11 cellular contexts compared by ENCODE assay signal in genomic region chr1:148769495-148769894, GRCh38. TPM values are rescaled to one million over a fixed set of nuclear protein-coding genes. Genes with fewer than 3 reads are reported as not detected.
DNase-seq lines count a peak whose midpoint lies in the region; ATAC-seq, FAIRE-seq and TF ChIP-seq lines count a peak whose summit lies in the region.
"Not testable (repeated sequence)": the region's sequence is repeated elsewhere in the genome, so short reads cannot be mapped to it uniquely, and the experiment has no call there.
"Had no signal": no experiment of that assay in that cellular context is flagged by ENCODE, and none has a peak within 500 bp of the region (broad histone marks: within the 10 kb centered on the region; RNA-seq: fewer than 3 reads in every experiment).

No MANE protein-coding gene starts in this region.

- not testable (repeated sequence) for H3K27ac ChIP-seq in astrocyte (ENCODE audit: low read depth, low read length); keratinocyte (ENCODE audit: control insufficient read depth, insufficient read depth, low read length); left lung; right lobe of liver; upper lobe of right lung

- H3K9ac ChIP-seq in astrocyte (ENCODE audit: low read length); keratinocyte (ENCODE audit: control insufficient read depth, extremely low read depth, insufficient read depth, low read length): not testable (repeated sequence)

- not testable (repeated sequence) for H3K27ac Mint-ChIP-seq in astrocyte (ENCODE audit: unreplicated experiment)

- H3K27me3 ChIP-seq in astrocyte (ENCODE audit: insufficient read depth, low read length); keratinocyte (ENCODE audit: control insufficient read depth, extremely low read depth, insufficient read depth, low read length); left lung; right lobe of liver; upper lobe of right lung: not testable (repeated sequence)

- not testable (repeated sequence) for H3K4me3 ChIP-seq in astrocyte (ENCODE audit: insufficient read depth, low read depth, low read length); keratinocyte (ENCODE audit: control insufficient read depth in 2 of 3, extremely low read depth in 1 of 3, insufficient read depth in 2 of 3, low read depth in 1 of 3, low read length in 3 of 3); left lung; right lobe of liver; upper lobe of right lung

- not testable (repeated sequence) for H3K9me3 Mint-ChIP-seq in astrocyte (ENCODE audit: unreplicated experiment)

- ATAC-seq in SK-N-SH treated with all-trans-retinoic acid at 6 μM for 48 hours (peak; percentile 37; the same call in 2 of the 3 replicates), left lung (peak; percentile 20), right lobe of liver (peak in 3 of 4 donors; percentile 11 to 37 (median 14)), upper lobe of right lung (peak; percentile 59)

- H3K4me3 Mint-ChIP-seq in astrocyte (ENCODE audit: unreplicated experiment) = not testable (repeated sequence)

- DNase-seq in H54 (ENCODE audit: insufficient read length, low spot score); astrocyte (ENCODE audit: low read depth); keratinocyte (ENCODE audit: low read depth, low spot score); left lung; right lobe of liver; upper lobe of right lung: not testable (repeated sequence)

- not testable (repeated sequence) for H3K27me3 Mint-ChIP-seq in astrocyte (ENCODE audit: low read depth, unreplicated experiment)

- not testable (repeated sequence) for H3K36me3 Mint-ChIP-seq in astrocyte (ENCODE audit: low read depth, unreplicated experiment)

- FAIRE-seq in H54 (lab: Jason Lieb, UNC) (peak; percentile 86), astrocyte (lab: Jason Lieb, UNC) (peak; percentile 29), keratinocyte (lab: Jason Lieb, UNC) (peak; percentile 23)

- H3K4me1 Mint-ChIP-seq in astrocyte (ENCODE audit: low read depth, unreplicated experiment) = not testable (repeated sequence)

- not testable (repeated sequence) for H3K9me1 ChIP-seq in keratinocyte (ENCODE audit: control insufficient read depth, extremely low read depth, insufficient read depth, low read length)

- dilution Hi-C loops in keratinocyte (cut with MboI; ENCODE audit: extremely low pct_ligation_motif_present, low sequenced_read_pairs) = not testable (repeated sequence)

- H2AFZ ChIP-seq in astrocyte (ENCODE audit: low read depth, low read length); keratinocyte (ENCODE audit: control insufficient read depth, low read length): not testable (repeated sequence)

- H3K9me3 ChIP-seq in astrocyte (ENCODE audit: insufficient read depth, low read depth, low read length); keratinocyte (ENCODE audit: control insufficient read depth, low read depth, low read length); left lung; right lobe of liver; upper lobe of right lung: not testable (repeated sequence)

- H3K36me3 ChIP-seq in astrocyte (ENCODE audit: insufficient read depth, low read length); keratinocyte (ENCODE audit: control insufficient read depth in 2 of 2, extremely low read depth in 1 of 2, insufficient read depth in 2 of 2, low read length in 2 of 2); left lung; right lobe of liver; upper lobe of right lung: not testable (repeated sequence)

- not testable (repeated sequence) for TF ChIP-seq CTCF in astrocyte (IDR thresholded peaks at IDR 0.05; ENCODE audit: insufficient read depth, low read depth, low read length); keratinocyte (optimal IDR thresholded peaks at IDR 0.05 in 1 of 3, IDR thresholded peaks at IDR 0.05 in 1 of 3, conservative IDR thresholded peaks at IDR 0.05 in 1 of 3; ENCODE audit: extremely low read depth in 1 of 3, insufficient read depth in 2 of 3, low read length in 3 of 3); left lung (IDR thresholded peaks at IDR 0.05); right lobe of liver (IDR thresholded peaks at IDR 0.05); upper lobe of right lung (IDR thresholded peaks at IDR 0.05)

- intact Hi-C loops in left lung (cut with DNase I); right lobe of liver (cut with DNase I); upper lobe of right lung (cut with DNase I): not testable (repeated sequence)

- not testable (repeated sequence) for H3K4me1 ChIP-seq in astrocyte (ENCODE audit: insufficient read depth, low read length); keratinocyte (ENCODE audit: control insufficient read depth, extremely low read depth, insufficient read depth, low read length); left lung; right lobe of liver; upper lobe of right lung

- not testable (repeated sequence) for H4K20me1 ChIP-seq in astrocyte (ENCODE audit: insufficient read depth, low read length); keratinocyte (ENCODE audit: control insufficient read depth, extremely low read depth, insufficient read depth, low read length)

- H3K4me2 ChIP-seq in astrocyte (ENCODE audit: low read length); keratinocyte (ENCODE audit: control insufficient read depth, extremely low read depth, insufficient read depth, low read depth, low read length): not testable (repeated sequence)

- TF ChIP-seq POLR2A in H54 (IDR thresholded peaks at IDR 0.05; ENCODE audit: low read depth, low read length); right lobe of liver (IDR thresholded peaks at IDR 0.05): not testable (repeated sequence)

- WGBS in right lobe of liver (ENCODE audit: insufficient coverage, low coverage, low lambda C conversion rate, missing lambda C conversion rate) = no CpG with 5 or more reads among the region's 3 CpGs

- H3K79me2 ChIP-seq in astrocyte (ENCODE audit: insufficient read depth, low read length); keratinocyte (ENCODE audit: control insufficient read depth, insufficient read depth, low read length): not testable (repeated sequence)

RNA-seq across cellular contexts. Expression of gene NUDT4B, which starts 20.9 kb away (rescaled TPM):
- total RNA-seq in astrocyte (0.79 and 1.2 TPM in 2 replicates), left lung (1 to 10 TPM in 1 of 2 donors, under 1 TPM in 1; 0.90 to 2.5 TPM), right lobe of liver (10 to 100 TPM in 1 of 6 experiments, 1 to 10 TPM in 4, under 1 TPM in 1; 0.42 to 17.6 (median 2.5) TPM), upper lobe of right lung (1.8 TPM)
- 8.7 to 20.7 TPM (median 12.0 TPM) in 3 replicates for polyA plus RNA-seq in keratinocyte
- polyA plus RNA-seq in keratinocyte (2011; ENCODE audit: low read depth) = not detected
- polyA plus RNA-seq in keratinocyte (2011; cell fraction: cytosol; rRNA removed) = 12.7 and 14.1 TPM in 2 replicates
- 7.3 and 7.8 TPM in 2 replicates for polyA plus RNA-seq in keratinocyte (2011; cell fraction: nucleus; rRNA removed)
- 0.50 and 1.4 TPM in 2 replicates for polyA plus RNA-seq in keratinocyte (2012; ENCODE audit: low replicate concordance)
- 6.3 to 9.4 TPM in 2 of 3 replicates, not detected in the other for polyA minus RNA-seq in keratinocyte
- polyA minus RNA-seq in keratinocyte (2011; cell fraction: cytosol; rRNA and poly(A)+ RNA removed) = 9.0 TPM
- not detected in 2 replicates for polyA minus RNA-seq in keratinocyte (2011; cell fraction: nucleus; rRNA and poly(A)+ RNA removed)
- total RNA-seq: A673; Caco-2; CD4-positive, CD25-positive, alpha-beta regulatory T cell; CD8-positive, alpha-beta T cell had no signal
